1 cellular context compared by ENCODE assay signal in the genomic region with DNA sequence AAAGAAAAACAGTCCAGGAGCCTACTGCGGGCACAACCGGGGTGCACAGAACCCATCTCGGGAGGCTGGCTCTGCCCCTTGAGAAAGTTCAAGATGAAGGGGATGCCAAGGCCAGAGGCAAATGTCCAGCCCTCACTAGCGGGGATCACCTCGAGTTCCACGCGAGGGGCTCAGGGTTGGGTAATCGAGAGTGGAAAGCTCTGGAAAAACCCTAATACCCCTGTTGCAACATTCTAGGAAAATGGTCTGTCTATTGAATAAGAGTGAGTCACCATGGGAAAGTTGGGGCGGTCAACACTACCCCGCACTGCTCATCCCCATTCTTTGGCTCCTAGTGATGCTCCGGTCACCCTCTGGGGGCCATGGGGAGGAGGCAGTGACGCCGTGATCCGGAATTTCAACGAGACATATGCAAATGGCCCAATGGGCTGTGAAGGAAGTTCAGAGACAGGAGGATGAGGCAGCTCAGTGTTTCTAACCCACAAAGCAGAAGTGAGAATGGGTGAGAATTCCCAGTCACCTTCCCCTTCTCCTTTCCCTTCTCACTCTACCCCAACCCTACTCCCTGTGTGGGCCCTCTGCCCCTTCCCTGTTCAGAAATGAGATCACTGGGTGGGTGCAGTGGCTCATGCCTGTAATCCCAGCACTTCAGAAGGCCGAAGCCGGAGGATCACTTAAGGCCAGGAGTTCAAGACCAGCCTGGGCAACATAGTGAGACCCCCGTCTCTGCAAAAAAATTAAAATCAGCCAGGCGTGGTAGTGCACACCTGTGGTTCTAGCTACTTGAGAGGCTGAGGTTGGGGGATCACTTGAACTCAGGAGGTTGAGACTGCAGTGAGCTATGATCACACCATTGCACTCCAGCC.
TF ChIP-seq lines count a peak whose summit lies in the region.

No MANE protein-coding gene starts in this region.

TF ChIP-seq in K562, 482 proteins besides CTCF, POLR2A, EP300 and RAD21:
- TF ChIP-seq BRD4 (IDR thresholded peaks at IDR 0.05) (no peak), JUND (IDR thresholded peaks at IDR 0.05; ENCODE audit: borderline replicate concordance, low read depth, low read length) (peak; percentile 6; the same call in 1 of the 2 replicates), JUND (tag; IDR thresholded peaks at IDR 0.05; ENCODE audit: borderline replicate concordance, low read depth, low read length) (no peak), NR2F6 (CRISPR knock-in tag; IDR thresholded peaks at IDR 0.05) (no peak), ZNF121 (CRISPR knock-in tag; conservative IDR thresholded peaks at IDR 0.05) (peak; percentile 29; the same call in 1 of the 2 replicates)
- TF ChIP-seq, protein P1, sequence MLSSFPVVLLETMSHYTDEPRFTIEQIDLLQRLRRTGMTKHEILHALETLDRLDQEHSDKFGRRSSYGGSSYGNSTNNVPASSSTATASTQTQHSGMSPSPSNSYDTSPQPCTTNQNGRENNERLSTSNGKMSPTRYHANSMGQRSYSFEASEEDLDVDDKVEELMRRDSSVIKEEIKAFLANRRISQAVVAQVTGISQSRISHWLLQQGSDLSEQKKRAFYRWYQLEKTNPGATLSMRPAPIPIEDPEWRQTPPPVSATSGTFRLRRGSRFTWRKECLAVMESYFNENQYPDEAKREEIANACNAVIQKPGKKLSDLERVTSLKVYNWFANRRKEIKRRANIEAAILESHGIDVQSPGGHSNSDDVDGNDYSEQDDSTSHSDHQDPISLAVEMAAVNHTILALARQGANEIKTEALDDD (IDR thresholded peaks at IDR 0.05), result no peak
- TF ChIP-seq, protein P2, sequence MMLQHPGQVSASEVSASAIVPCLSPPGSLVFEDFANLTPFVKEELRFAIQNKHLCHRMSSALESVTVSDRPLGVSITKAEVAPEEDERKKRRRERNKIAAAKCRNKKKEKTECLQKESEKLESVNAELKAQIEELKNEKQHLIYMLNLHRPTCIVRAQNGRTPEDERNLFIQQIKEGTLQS (IDR thresholded peaks at IDR 0.05), result peak; percentile 55
- TF ChIP-seq, protein P2 (CRISPR knock-in tag; conservative IDR thresholded peaks at IDR 0.05), result no peak
